ENCODE assay signal across 29 cellular contexts in genomic region chr5:3948838-3949237, GRCh38.
"Had no signal": no experiment of that assay in that cellular context is flagged by ENCODE, and none has a peak within 500 bp of the region (broad histone marks: within the 10 kb centered on the region; RNA-seq: fewer than 3 reads in every experiment).

No MANE protein-coding gene starts in this region.

- H3K9ac ChIP-seq: neural progenitor cell, parathyroid adenoma had no signal

- H3K4me1 Mint-ChIP-seq: natural killer cell; nephron; stimulated activated effector memory CD8-positive, alpha-beta T cell treated with anti-CD3 and anti-CD28 coated beads, Interleukin-12 subunit alpha, Interleukin-12 subunit beta, amount 100 ng/mL, for 72 hours; stimulated activated naive CD8-positive, alpha-beta T cell treated with anti-CD3 and anti-CD28 coated beads, Interleukin-15, amount 100 ng/mL, for 72 hours had no signal

- H3K27ac ChIP-seq: neural progenitor cell, ovary, parathyroid adenoma, psoas muscle, right lobe of liver, sigmoid colon, suprapubic skin, testis, tibial artery, transverse colon, upper lobe of right lung, uterus had no signal

- H3K4me3 ChIP-seq: neural progenitor cell, ovary, psoas muscle, right lobe of liver, sigmoid colon, suprapubic skin, testis, tibial artery, transverse colon, upper lobe of right lung, uterus had no signal

- DNase-seq: natural killer cell; occipital lobe; ovary; posterior cingulate gyrus; psoas muscle; right cardiac atrium; right lobe of liver; sigmoid colon; small intestine; stimulated activated CD4-positive, alpha-beta T cell treated with anti-CD3 and anti-CD28 coated beads, Interleukin-15, amount 100 ng/mL, for 24 hours; stimulated activated CD4-positive, alpha-beta T cell treated with anti-CD3 and anti-CD28 coated beads, Interleukin-2, amount 100 ng/mL, for 24 hours; stimulated activated CD4-positive, alpha-beta T cell treated with anti-CD3 and anti-CD28 coated beads, Interleukin-2, amount 100 ng/mL, for 48 hours; stimulated activated CD4-positive, alpha-beta T cell treated with anti-CD3 and anti-CD28 coated beads, Interleukin-4, amount 100 ng/mL, for 24 hours; stimulated activated naive CD4-positive, alpha-beta T cell; stimulated activated naive CD8-positive, alpha-beta T cell treated with anti-CD3 and anti-CD28 coated beads, Interleukin-15, amount 100 ng/mL, for 72 hours; stimulated activated naive CD8-positive, alpha-beta T cell treated with anti-CD3 and anti-CD28 coated beads, Interleukin-15, Interleukin-2, amounts not matched to agents 100 U/mL and 50 U/mL, for 24 hours; substantia nigra; testis; tibial artery; transverse colon; upper lobe of right lung; uterus had no signal

- H3K27me3 Mint-ChIP-seq: progenitor cell of endocrine pancreas; stimulated activated naive CD8-positive, alpha-beta T cell treated with anti-CD3 and anti-CD28 coated beads, Interleukin-15, amount 100 ng/mL, for 72 hours; type B pancreatic cell had no signal

- H3K27ac Mint-ChIP-seq: natural killer cell; nephron; neural progenitor cell; progenitor cell of endocrine pancreas; stimulated activated effector memory CD8-positive, alpha-beta T cell treated with anti-CD3 and anti-CD28 coated beads, Interleukin-12 subunit alpha, Interleukin-12 subunit beta, amount 100 ng/mL, for 72 hours; stimulated activated naive CD8-positive, alpha-beta T cell treated with anti-CD3 and anti-CD28 coated beads, Interleukin-15, amount 100 ng/mL, for 72 hours; type B pancreatic cell had no signal

- H3K36me3 ChIP-seq: neural progenitor cell, ovary, right lobe of liver, sigmoid colon, suprapubic skin, tibial artery, transverse colon, upper lobe of right lung, uterus had no signal

- H3K4me1 ChIP-seq: neural progenitor cell, parathyroid adenoma, psoas muscle, right lobe of liver, sigmoid colon, suprapubic skin, testis, tibial artery, transverse colon, upper lobe of right lung, uterus had no signal

- H3K4me3 Mint-ChIP-seq: natural killer cell; nephron; neural progenitor cell; stimulated activated effector memory CD8-positive, alpha-beta T cell treated with anti-CD3 and anti-CD28 coated beads, Interleukin-12 subunit alpha, Interleukin-12 subunit beta, amount 100 ng/mL, for 72 hours; stimulated activated naive CD8-positive, alpha-beta T cell treated with anti-CD3 and anti-CD28 coated beads, Interleukin-15, amount 100 ng/mL, for 72 hours; type B pancreatic cell had no signal

- H3K27me3 ChIP-seq: neural progenitor cell, ovary, right lobe of liver, sigmoid colon, suprapubic skin, testis, tibial artery, transverse colon, upper lobe of right lung, uterus had no signal

- H3K4me2 ChIP-seq: neural progenitor cell had no signal

- H3K36me3 Mint-ChIP-seq: natural killer cell; neural progenitor cell; stimulated activated effector memory CD8-positive, alpha-beta T cell treated with anti-CD3 and anti-CD28 coated beads, Interleukin-12 subunit alpha, Interleukin-12 subunit beta, amount 100 ng/mL, for 72 hours; type B pancreatic cell had no signal

- ATAC-seq: natural killer cell; psoas muscle; right cardiac atrium; right lobe of liver; stimulated activated effector memory CD8-positive, alpha-beta T cell treated with anti-CD3 and anti-CD28 coated beads, Interleukin-12 subunit alpha, Interleukin-12 subunit beta, amount 100 ng/mL, for 72 hours; stimulated activated naive CD8-positive, alpha-beta T cell treated with anti-CD3 and anti-CD28 coated beads, Interleukin-15, amount 100 ng/mL, for 72 hours; stimulated activated naive CD8-positive, alpha-beta T cell treated with anti-CD3 and anti-CD28 coated beads, Interleukin-15, Interleukin-2, amounts not matched to agents 100 U/mL and 50 U/mL, for 24 hours; upper lobe of right lung had no signal

- H3K9me3 Mint-ChIP-seq: natural killer cell had no signal

- H3K9me3 ChIP-seq: ovary, psoas muscle, right lobe of liver, suprapubic skin, testis, tibial artery, upper lobe of right lung, uterus had no signal
